In the genomic region with DNA sequence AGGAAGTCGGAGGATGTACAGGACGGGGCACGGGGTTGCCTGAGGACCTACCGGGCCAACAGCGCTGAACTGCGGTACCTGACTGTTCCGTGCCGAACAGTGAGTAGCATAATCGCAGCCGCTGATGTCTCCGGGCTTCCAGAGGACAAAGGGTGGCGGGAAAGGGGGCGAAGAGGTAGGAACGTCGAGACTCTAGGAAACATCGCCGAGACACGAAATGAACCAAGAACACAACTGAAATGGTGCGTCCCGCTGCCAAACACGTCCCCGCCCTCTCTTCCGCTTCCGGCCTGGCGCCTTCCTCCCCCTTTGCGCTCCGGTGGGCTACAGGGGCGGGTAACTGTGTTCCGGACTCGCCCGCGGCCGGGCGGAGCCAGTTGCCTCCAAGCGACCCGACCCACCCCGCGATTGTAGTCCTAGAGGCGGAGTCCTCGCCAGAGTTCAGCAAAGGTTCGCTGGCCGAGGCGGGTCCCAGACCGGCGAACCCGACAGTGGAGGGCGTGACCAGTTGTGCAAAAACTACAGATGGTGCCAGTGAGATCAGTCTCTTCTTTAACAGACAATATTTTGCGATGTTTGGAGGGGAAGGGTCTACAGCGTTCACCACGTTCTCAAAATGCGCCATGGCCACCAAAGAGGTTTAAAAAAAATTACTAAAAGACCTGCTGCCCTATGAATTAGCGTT, we compare ENCODE assay signal across 1 cellular context.
TF ChIP-seq lines count a peak whose summit lies in the region.

A gene (minus strand): TSS at position 257 of the 685 bp plus-strand sequence. CDS start 54 bp downstream, at position 203.

TF ChIP-seq in K562, 482 proteins besides CTCF, POLR2A, EP300 and RAD21 (continued from another document and continues in another):
- TF ChIP-seq, protein P1, sequence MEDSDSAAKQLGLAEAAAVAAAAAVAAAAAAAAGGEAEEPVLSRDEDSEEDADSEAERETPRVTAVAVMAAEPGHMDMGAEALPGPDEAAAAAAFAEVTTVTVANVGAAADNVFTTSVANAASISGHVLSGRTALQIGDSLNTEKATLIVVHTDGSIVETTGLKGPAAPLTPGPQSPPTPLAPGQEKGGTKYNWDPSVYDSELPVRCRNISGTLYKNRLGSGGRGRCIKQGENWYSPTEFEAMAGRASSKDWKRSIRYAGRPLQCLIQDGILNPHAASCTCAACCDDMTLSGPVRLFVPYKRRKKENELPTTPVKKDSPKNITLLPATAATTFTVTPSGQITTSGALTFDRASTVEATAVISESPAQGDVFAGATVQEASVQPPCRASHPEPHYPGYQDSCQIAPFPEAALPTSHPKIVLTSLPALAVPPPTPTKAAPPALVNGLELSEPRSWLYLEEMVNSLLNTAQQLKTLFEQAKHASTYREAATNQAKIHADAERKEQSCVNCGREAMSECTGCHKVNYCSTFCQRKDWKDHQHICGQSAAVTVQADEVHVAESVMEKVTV (CRISPR knock-in tag; IDR thresholded peaks at IDR 0.05), result no peak
- peak; percentile 80 for TF ChIP-seq RBFOX2 (IDR thresholded peaks at IDR 0.05; ENCODE audit: low read depth, low read length)
- TF ChIP-seq PHF8 (IDR thresholded peaks at IDR 0.05; ENCODE audit: borderline replicate concordance, low read length), result peak; percentile 93
- TF ChIP-seq WHSC1 (IDR thresholded peaks at IDR 0.05; ENCODE audit: low read length), result no peak
- peak in 1 of 2 experiments; percentile 65; a peak in 2 of 4 replicates for TF ChIP-seq RCOR1 (IDR thresholded peaks at IDR 0.05; ENCODE audit: borderline replicate concordance in 1 of 2, low read depth in 2 of 2, low read length in 2 of 2)
- no peak for TF ChIP-seq CAMTA2 (CRISPR knock-in tag; conservative IDR thresholded peaks at IDR 0.05)
- no peak for TF ChIP-seq ZNF253 (CRISPR knock-in tag; conservative IDR thresholded peaks at IDR 0.05)
- TF ChIP-seq ZNF76 (CRISPR knock-in tag; IDR thresholded peaks at IDR 0.05; ENCODE audit: borderline replicate concordance), result no peak
- TF ChIP-seq, protein P2, sequence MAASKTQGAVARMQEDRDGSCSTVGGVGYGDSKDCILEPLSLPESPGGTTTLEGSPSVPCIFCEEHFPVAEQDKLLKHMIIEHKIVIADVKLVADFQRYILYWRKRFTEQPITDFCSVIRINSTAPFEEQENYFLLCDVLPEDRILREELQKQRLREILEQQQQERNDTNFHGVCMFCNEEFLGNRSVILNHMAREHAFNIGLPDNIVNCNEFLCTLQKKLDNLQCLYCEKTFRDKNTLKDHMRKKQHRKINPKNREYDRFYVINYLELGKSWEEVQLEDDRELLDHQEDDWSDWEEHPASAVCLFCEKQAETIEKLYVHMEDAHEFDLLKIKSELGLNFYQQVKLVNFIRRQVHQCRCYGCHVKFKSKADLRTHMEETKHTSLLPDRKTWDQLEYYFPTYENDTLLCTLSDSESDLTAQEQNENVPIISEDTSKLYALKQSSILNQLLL (CRISPR knock-in tag; IDR thresholded peaks at IDR 0.05; ENCODE audit: borderline replicate concordance), result no peak
- no peak for TF ChIP-seq ZNF436 (CRISPR knock-in tag; IDR thresholded peaks at IDR 0.05)
- TF ChIP-seq GTF2A2 (tag; IDR thresholded peaks at IDR 0.05), result no peak
- TF ChIP-seq, protein P3, sequence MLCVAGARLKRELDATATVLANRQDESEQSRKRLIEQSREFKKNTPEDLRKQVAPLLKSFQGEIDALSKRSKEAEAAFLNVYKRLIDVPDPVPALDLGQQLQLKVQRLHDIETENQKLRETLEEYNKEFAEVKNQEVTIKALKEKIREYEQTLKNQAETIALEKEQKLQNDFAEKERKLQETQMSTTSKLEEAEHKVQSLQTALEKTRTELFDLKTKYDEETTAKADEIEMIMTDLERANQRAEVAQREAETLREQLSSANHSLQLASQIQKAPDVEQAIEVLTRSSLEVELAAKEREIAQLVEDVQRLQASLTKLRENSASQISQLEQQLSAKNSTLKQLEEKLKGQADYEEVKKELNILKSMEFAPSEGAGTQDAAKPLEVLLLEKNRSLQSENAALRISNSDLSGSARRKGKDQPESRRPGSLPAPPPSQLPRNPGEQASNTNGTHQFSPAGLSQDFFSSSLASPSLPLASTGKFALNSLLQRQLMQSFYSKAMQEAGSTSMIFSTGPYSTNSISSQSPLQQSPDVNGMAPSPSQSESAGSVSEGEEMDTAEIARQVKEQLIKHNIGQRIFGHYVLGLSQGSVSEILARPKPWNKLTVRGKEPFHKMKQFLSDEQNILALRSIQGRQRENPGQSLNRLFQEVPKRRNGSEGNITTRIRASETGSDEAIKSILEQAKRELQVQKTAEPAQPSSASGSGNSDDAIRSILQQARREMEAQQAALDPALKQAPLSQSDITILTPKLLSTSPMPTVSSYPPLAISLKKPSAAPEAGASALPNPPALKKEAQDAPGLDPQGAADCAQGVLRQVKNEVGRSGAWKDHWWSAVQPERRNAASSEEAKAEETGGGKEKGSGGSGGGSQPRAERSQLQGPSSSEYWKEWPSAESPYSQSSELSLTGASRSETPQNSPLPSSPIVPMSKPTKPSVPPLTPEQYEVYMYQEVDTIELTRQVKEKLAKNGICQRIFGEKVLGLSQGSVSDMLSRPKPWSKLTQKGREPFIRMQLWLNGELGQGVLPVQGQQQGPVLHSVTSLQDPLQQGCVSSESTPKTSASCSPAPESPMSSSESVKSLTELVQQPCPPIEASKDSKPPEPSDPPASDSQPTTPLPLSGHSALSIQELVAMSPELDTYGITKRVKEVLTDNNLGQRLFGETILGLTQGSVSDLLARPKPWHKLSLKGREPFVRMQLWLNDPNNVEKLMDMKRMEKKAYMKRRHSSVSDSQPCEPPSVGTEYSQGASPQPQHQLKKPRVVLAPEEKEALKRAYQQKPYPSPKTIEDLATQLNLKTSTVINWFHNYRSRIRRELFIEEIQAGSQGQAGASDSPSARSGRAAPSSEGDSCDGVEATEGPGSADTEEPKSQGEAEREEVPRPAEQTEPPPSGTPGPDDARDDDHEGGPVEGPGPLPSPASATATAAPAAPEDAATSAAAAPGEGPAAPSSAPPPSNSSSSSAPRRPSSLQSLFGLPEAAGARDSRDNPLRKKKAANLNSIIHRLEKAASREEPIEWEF (CRISPR knock-in tag; IDR thresholded peaks at IDR 0.05), result no peak
- TF ChIP-seq ZNF347 (CRISPR knock-in tag; IDR thresholded peaks at IDR 0.05; ENCODE audit: low read depth), result no peak
- no peak for TF ChIP-seq CBX8 (IDR thresholded peaks at IDR 0.05; ENCODE audit: borderline replicate concordance, extremely low read depth, low read depth, low read length, poor library complexity, severe bottlenecking)
- TF ChIP-seq, protein P4, sequence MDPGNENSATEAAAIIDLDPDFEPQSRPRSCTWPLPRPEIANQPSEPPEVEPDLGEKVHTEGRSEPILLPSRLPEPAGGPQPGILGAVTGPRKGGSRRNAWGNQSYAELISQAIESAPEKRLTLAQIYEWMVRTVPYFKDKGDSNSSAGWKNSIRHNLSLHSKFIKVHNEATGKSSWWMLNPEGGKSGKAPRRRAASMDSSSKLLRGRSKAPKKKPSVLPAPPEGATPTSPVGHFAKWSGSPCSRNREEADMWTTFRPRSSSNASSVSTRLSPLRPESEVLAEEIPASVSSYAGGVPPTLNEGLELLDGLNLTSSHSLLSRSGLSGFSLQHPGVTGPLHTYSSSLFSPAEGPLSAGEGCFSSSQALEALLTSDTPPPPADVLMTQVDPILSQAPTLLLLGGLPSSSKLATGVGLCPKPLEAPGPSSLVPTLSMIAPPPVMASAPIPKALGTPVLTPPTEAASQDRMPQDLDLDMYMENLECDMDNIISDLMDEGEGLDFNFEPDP (CRISPR knock-in tag; IDR thresholded peaks at IDR 0.05), result no peak
- TF ChIP-seq, protein P5, sequence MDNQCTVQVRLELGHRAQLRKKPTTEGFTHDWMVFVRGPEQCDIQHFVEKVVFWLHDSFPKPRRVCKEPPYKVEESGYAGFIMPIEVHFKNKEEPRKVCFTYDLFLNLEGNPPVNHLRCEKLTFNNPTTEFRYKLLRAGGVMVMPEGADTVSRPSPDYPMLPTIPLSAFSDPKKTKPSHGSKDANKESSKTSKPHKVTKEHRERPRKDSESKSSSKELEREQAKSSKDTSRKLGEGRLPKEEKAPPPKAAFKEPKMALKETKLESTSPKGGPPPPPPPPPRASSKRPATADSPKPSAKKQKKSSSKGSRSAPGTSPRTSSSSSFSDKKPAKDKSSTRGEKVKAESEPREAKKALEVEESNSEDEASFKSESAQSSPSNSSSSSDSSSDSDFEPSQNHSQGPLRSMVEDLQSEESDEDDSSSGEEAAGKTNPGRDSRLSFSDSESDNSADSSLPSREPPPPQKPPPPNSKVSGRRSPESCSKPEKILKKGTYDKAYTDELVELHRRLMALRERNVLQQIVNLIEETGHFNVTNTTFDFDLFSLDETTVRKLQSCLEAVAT (IDR thresholded peaks at IDR 0.05), result 0 out of 4 replicates have a peak, but pooled peaks of 1 of the 2 experiments have one; percentile 27
- TF ChIP-seq SP1 (CRISPR knock-in tag; IDR thresholded peaks at IDR 0.05), result peak; percentile 95
- TF ChIP-seq POLR2H (tag; IDR thresholded peaks at IDR 0.05; ENCODE audit: low read depth), result peak; percentile 43; the same call in 1 of the 2 replicates
- TF ChIP-seq, protein P6, sequence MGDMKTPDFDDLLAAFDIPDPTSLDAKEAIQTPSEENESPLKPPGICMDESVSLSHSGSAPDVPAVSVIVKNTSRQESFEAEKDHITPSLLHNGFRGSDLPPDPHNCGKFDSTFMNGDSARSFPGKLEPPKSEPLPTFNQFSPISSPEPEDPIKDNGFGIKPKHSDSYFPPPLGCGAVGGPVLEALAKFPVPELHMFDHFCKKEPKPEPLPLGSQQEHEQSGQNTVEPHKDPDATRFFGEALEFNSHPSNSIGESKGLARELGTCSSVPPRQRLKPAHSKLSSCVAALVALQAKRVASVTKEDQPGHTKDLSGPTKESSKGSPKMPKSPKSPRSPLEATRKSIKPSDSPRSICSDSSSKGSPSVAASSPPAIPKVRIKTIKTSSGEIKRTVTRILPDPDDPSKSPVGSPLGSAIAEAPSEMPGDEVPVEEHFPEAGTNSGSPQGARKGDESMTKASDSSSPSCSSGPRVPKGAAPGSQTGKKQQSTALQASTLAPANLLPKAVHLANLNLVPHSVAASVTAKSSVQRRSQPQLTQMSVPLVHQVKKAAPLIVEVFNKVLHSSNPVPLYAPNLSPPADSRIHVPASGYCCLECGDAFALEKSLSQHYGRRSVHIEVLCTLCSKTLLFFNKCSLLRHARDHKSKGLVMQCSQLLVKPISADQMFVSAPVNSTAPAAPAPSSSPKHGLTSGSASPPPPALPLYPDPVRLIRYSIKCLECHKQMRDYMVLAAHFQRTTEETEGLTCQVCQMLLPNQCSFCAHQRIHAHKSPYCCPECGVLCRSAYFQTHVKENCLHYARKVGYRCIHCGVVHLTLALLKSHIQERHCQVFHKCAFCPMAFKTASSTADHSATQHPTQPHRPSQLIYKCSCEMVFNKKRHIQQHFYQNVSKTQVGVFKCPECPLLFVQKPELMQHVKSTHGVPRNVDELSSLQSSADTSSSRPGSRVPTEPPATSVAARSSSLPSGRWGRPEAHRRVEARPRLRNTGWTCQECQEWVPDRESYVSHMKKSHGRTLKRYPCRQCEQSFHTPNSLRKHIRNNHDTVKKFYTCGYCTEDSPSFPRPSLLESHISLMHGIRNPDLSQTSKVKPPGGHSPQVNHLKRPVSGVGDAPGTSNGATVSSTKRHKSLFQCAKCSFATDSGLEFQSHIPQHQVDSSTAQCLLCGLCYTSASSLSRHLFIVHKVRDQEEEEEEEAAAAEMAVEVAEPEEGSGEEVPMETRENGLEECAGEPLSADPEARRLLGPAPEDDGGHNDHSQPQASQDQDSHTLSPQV (IDR thresholded peaks at IDR 0.05), result no peak
- TF ChIP-seq, protein P7, sequence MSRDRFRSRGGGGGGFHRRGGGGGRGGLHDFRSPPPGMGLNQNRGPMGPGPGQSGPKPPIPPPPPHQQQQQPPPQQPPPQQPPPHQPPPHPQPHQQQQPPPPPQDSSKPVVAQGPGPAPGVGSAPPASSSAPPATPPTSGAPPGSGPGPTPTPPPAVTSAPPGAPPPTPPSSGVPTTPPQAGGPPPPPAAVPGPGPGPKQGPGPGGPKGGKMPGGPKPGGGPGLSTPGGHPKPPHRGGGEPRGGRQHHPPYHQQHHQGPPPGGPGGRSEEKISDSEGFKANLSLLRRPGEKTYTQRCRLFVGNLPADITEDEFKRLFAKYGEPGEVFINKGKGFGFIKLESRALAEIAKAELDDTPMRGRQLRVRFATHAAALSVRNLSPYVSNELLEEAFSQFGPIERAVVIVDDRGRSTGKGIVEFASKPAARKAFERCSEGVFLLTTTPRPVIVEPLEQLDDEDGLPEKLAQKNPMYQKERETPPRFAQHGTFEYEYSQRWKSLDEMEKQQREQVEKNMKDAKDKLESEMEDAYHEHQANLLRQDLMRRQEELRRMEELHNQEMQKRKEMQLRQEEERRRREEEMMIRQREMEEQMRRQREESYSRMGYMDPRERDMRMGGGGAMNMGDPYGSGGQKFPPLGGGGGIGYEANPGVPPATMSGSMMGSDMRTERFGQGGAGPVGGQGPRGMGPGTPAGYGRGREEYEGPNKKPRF (IDR thresholded peaks at IDR 0.05; ENCODE audit: low read depth, low read length), result no peak
- no peak for TF ChIP-seq DMBX1 (CRISPR knock-in tag; IDR thresholded peaks at IDR 0.05; ENCODE audit: borderline replicate concordance)
- no peak for TF ChIP-seq BRCA1 (IDR thresholded peaks at IDR 0.05)
- TF ChIP-seq BRCA1 (CRISPR knock-in tag; IDR thresholded peaks at IDR 0.05), result no peak
- peak; percentile 5 for TF ChIP-seq MEIS2 (IDR thresholded peaks at IDR 0.05; ENCODE audit: partially characterized antibody)
- TF ChIP-seq, protein P8, sequence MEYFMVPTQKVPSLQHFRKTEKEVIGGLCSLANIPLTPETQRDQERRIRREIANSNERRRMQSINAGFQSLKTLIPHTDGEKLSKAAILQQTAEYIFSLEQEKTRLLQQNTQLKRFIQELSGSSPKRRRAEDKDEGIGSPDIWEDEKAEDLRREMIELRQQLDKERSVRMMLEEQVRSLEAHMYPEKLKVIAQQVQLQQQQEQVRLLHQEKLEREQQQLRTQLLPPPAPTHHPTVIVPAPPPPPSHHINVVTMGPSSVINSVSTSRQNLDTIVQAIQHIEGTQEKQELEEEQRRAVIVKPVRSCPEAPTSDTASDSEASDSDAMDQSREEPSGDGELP (CRISPR knock-in tag; IDR thresholded peaks at IDR 0.05; ENCODE audit: borderline replicate concordance), result peak; percentile 86
- TF ChIP-seq, protein P9, sequence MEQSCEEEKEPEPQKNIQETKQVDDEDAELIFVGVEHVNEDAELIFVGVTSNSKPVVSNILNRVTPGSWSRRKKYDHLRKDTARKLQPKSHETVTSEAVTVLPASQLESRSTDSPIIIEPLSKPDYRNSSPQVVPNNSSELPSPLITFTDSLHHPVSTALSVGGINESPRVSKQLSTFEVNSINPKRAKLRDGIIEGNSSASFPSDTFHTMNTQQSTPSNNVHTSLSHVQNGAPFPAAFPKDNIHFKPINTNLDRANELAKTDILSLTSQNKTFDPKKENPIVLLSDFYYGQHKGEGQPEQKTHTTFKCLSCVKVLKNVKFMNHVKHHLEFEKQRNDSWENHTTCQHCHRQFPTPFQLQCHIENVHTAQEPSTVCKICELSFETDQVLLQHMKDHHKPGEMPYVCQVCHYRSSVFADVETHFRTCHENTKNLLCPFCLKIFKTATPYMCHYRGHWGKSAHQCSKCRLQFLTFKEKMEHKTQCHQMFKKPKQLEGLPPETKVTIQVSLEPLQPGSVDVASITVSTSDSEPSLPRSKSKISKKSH (CRISPR knock-in tag; IDR thresholded peaks at IDR 0.05), result no peak
- no peak for TF ChIP-seq EGR1 (conservative IDR thresholded peaks at IDR 0.05)
- TF ChIP-seq, protein P10, sequence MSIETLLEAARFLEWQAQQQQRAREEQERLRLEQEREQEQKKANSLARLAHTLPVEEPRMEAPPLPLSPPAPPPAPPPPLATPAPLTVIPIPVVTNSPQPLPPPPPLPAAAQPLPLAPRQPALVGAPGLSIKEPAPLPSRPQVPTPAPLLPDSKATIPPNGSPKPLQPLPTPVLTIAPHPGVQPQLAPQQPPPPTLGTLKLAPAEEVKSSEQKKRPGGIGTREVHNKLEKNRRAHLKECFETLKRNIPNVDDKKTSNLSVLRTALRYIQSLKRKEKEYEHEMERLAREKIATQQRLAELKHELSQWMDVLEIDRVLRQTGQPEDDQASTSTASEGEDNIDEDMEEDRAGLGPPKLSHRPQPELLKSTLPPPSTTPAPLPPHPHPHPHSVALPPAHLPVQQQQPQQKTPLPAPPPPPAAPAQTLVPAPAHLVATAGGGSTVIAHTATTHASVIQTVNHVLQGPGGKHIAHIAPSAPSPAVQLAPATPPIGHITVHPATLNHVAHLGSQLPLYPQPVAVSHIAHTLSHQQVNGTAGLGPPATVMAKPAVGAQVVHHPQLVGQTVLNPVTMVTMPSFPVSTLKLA (conservative IDR thresholded peaks at IDR 0.05), result peak; percentile 34 to 75; a peak in 2 of 4 replicates
- no peak for TF ChIP-seq RBM25 (IDR thresholded peaks at IDR 0.05; ENCODE audit: low read depth, low read length, severe bottlenecking)
